1 cellular context compared by ENCODE assay signal in the genomic region with DNA sequence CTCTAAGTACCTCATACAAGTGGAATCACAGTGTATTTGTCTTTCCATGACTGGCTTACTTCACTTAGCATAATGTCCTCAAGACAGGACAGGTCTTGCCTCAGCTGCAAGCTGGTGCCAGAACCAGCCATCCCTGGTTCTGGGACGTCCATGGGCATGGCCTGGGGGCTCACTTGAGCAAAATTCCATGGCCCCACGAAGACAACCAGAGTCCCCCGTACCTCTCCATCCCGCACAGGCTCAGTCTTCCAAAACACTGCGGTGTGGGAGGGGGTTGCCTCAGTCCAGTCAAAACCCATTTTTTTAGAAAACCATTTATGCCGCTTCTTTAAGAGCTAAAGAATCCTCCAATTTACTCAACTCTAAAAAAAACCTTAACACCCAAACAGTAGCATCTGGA.
TF ChIP-seq lines count a peak whose summit lies in the region.

No MANE protein-coding gene starts in this region.

TF ChIP-seq in A549, 52 proteins besides CTCF, POLR2A, EP300 and RAD21:
- TF ChIP-seq, protein P1, sequence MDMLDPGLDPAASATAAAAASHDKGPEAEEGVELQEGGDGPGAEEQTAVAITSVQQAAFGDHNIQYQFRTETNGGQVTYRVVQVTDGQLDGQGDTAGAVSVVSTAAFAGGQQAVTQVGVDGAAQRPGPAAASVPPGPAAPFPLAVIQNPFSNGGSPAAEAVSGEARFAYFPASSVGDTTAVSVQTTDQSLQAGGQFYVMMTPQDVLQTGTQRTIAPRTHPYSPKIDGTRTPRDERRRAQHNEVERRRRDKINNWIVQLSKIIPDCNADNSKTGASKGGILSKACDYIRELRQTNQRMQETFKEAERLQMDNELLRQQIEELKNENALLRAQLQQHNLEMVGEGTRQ (IDR thresholded peaks at IDR 0.05), result no peak
- TF ChIP-seq, protein P2, sequence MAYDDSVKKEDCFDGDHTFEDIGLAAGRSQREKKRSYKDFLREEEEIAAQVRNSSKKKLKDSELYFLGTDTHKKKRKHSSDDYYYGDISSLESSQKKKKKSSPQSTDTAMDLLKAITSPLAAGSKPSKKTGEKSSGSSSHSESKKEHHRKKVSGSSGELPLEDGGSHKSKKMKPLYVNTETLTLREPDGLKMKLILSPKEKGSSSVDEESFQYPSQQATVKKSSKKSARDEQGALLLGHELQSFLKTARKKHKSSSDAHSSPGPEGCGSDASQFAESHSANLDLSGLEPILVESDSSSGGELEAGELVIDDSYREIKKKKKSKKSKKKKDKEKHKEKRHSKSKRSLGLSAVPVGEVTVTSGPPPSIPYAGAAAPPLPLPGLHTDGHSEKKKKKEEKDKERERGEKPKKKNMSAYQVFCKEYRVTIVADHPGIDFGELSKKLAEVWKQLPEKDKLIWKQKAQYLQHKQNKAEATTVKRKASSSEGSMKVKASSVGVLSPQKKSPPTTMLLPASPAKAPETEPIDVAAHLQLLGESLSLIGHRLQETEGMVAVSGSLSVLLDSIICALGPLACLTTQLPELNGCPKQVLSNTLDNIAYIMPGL (CRISPR knock-in tag; IDR thresholded peaks at IDR 0.05; ENCODE audit: borderline replicate concordance), result no peak
